Comparison of ENCODE assay signal across 18 cellular contexts in genomic region chr2:236754234-236754924, GRCh38.
A peak's percentile ranks its signal among the peaks of the same experiment; 100 is the strongest.
DNase-seq lines count a peak whose midpoint lies in the region; FAIRE-seq and TF ChIP-seq lines count a peak whose summit lies in the region.
"Had no signal": no experiment of that assay in that cellular context is flagged by ENCODE, and none has a peak within 500 bp of the region (broad histone marks: within the 10 kb centered on the region; RNA-seq: fewer than 3 reads in every experiment).

No MANE protein-coding gene starts in this region.

- H3K27ac ChIP-seq in parathyroid adenoma: no peak overlapping the region
- H3K27ac ChIP-seq: brain microvascular endothelial cell, epithelial cell of prostate, gastroesophageal sphincter, RWPE1, testis had no signal

- H3K4me1 ChIP-seq in parathyroid adenoma: peaks cover 16% of the 10 kb centered on the region
- H3K4me1 ChIP-seq: gastroesophageal sphincter, testis had no signal

- peaks cover 47% of the 10 kb centered on the region for H3K4me1 Mint-ChIP-seq in brain

- peaks cover 13% of the 10 kb centered on the region for H3K27me3 Mint-ChIP-seq in brain

- DNase-seq in DMS53 treated with DMSO at 0.1 percent for 48 hours (lab: John Stamatoyannopoulos, UW; ENCODE audit: unreplicated experiment) (peak; percentile 92), NCI-H2029 (lab: John Stamatoyannopoulos, UW) (peak; percentile 70), GM12891 (ENCODE audit: insufficient read length, low spot score) (no peak), NOMO-1 (lab: John Stamatoyannopoulos, UW; ENCODE audit: unreplicated experiment in 2 of 2) (no peak), inferior parietal cortex (ENCODE audit: extremely low spot score) (no peak)
- DNase-seq: activated CD4-positive, alpha-beta T cell treated with anti-CD3 and anti-CD28 coated beads, Interleukin-2, amount 50 U/mL, for 48 hours; activated T-cell treated with anti-CD3 and anti-CD28 coated beads, Interleukin-2, amount 50 U/mL, for 24 hours; brain microvascular endothelial cell; Karpas-422; NCI-H1436 treated with DMSO at 0.1 percent for 48 hours; testis had no signal

- H3K79me2 ChIP-seq in parathyroid adenoma: no peaks in the 10 kb centered on the region

- FAIRE-seq in GM12891 (lab: Jason Lieb, UNC): no peak
- FAIRE-seq: H54 had no signal

- H2AFZ ChIP-seq in parathyroid adenoma: peak overlapping the region; percentile 34

- no peaks in the 10 kb centered on the region for H3K36me3 Mint-ChIP-seq in brain
- H3K36me3 Mint-ChIP-seq: activated naive CD4-positive, alpha-beta T cell treated with anti-CD3 and anti-CD28 coated beads, Interleukin-2, amount 50 U/mL, for 72 hours had no signal

- H3K27ac Mint-ChIP-seq in brain: peak overlapping the region in 3 of 5 experiments; percentile 26 to 81 (median 81)
- H3K27ac Mint-ChIP-seq: activated T-cell treated with anti-CD3 and anti-CD28 coated beads, Interleukin-2, amount 50 U/mL, for 24 hours had no signal

- no peaks in the 10 kb centered on the region for H3K9me3 ChIP-seq in parathyroid adenoma (ENCODE audit: control insufficient read depth, low read length)
- H3K9me3 ChIP-seq: gastroesophageal sphincter, testis had no signal

- H3K4me3 Mint-ChIP-seq in brain: no peak overlapping the region
- H3K4me3 Mint-ChIP-seq: activated T-cell treated with anti-CD3 and anti-CD28 coated beads, Interleukin-2, amount 50 U/mL, for 24 hours had no signal

- H3K9me3 Mint-ChIP-seq in brain: peaks cover 0 to 4% (median 0%) of the 10 kb centered on the region in 5 experiments
- H3K9me3 Mint-ChIP-seq: activated naive CD4-positive, alpha-beta T cell treated with anti-CD3 and anti-CD28 coated beads, Interleukin-2, amount 50 U/mL, for 72 hours; activated T-cell treated with anti-CD3 and anti-CD28 coated beads, Interleukin-2, amount 50 U/mL, for 24 hours had no signal

- TF ChIP-seq POLR2A in GM12891 (IDR thresholded peaks at IDR 0.05; ENCODE audit: low read depth, low read length): no peak

- no peak overlapping the region for H3K9ac ChIP-seq in parathyroid adenoma

- H3K27me3 ChIP-seq in parathyroid adenoma (ENCODE audit: control insufficient read depth, insufficient read depth, low read length): no peaks in the 10 kb centered on the region
- H3K27me3 ChIP-seq: brain microvascular endothelial cell, gastroesophageal sphincter, testis had no signal

- no peaks in the 10 kb centered on the region for H3K36me3 ChIP-seq in parathyroid adenoma (ENCODE audit: control insufficient read depth, insufficient read depth, low read length)
- H3K36me3 ChIP-seq: brain microvascular endothelial cell, gastroesophageal sphincter had no signal

- no peak overlapping the region for H3K4me3 ChIP-seq in parathyroid adenoma (ENCODE audit: low read depth, low read length)
- H3K4me3 ChIP-seq: gastroesophageal sphincter, testis had no signal

- no peak overlapping the region for H3K4me2 ChIP-seq in parathyroid adenoma (ENCODE audit: low read length)

- no peak for TF ChIP-seq CTCF in brain (conservative IDR thresholded peaks at IDR 0.05)
- no peak for TF ChIP-seq CTCF in parathyroid adenoma (IDR thresholded peaks at IDR 0.05)

TF ChIP-seq in GM12891, 5 proteins besides CTCF, POLR2A, EP300 and RAD21:
- TF ChIP-seq TAF1 (IDR thresholded peaks at IDR 0.05; ENCODE audit: low read depth, low read length) (no peak), SPI1 (IDR thresholded peaks at IDR 0.05; ENCODE audit: low read depth, low read length) (no peak), POLR2AphosphoS5 (IDR thresholded peaks at IDR 0.05; ENCODE audit: low read depth, low read length) (no peak), PAX5 (IDR thresholded peaks at IDR 0.05; ENCODE audit: insufficient read depth, low read length, severe bottlenecking) (no peak), POU2F2 (IDR thresholded peaks at IDR 0.05; ENCODE audit: low read depth, low read length) (no peak)

Comparison
In these comparisons a context has a peak if more than half of its experiments do, and no peak if none do; other contexts are left out.
1. DNase-seq: peak in DMS53 treated with DMSO at 0.1 percent for 48 hours (single experiment) and NCI-H2029 (single experiment); none in GM12891 (single experiment), NOMO-1 (0 of 2) and inferior parietal cortex (single experiment).